Comparison of ENCODE assay signal across 9 cellular contexts in the genomic region with DNA sequence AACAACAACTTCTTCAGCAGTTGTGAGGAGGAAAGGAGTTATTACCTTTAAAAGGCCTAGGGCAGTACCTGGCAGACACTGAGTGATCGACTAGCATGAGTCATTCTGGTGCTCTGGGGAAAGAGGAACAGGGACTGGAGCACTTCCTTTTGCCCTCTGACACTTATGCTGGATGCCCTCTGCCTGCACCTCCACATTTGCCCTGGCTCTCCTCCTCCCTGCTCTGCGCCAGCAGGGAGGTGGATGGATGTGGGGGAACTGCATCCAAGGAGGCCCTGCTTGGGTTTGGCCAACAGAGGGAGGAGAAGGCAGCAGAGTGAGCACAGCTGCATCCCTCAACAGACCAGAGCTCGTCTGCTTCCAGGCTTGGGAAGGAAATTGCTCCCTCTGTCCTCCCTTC.
DNase-seq lines count a peak whose midpoint lies in the region; ATAC-seq, FAIRE-seq and TF ChIP-seq lines count a peak whose summit lies in the region.
"Had no signal": no experiment of that assay in that cellular context is flagged by ENCODE, and none has a peak within 500 bp of the region (broad histone marks: within the 10 kb centered on the region; RNA-seq: fewer than 3 reads in every experiment).

No MANE protein-coding gene starts in this region.

- H3K9me3 ChIP-seq in keratinocyte (ENCODE audit: control insufficient read depth, low read depth, low read length): no peaks in the 10 kb centered on the region
- H3K9me3 ChIP-seq in testis: no peaks in the 10 kb centered on the region
- H3K9me3 ChIP-seq: ovary had no signal

- H3K36me3 ChIP-seq in keratinocyte (ENCODE audit: control insufficient read depth in 2 of 2, extremely low read depth in 1 of 2, insufficient read depth in 2 of 2, low read length in 2 of 2): no peaks in the 10 kb centered on the region
- H3K36me3 ChIP-seq in testis (ENCODE audit: low read depth, missing control alignments): no peaks in the 10 kb centered on the region
- H3K36me3 ChIP-seq: ovary had no signal

- H3K27me3 ChIP-seq in keratinocyte (ENCODE audit: control insufficient read depth, extremely low read depth, insufficient read depth, low read length): no peaks in the 10 kb centered on the region
- no peaks in the 10 kb centered on the region for H3K27me3 ChIP-seq in testis
- H3K27me3 ChIP-seq: ovary had no signal

- no peak for TF ChIP-seq POLR2A in testis (IDR thresholded peaks at IDR 0.05)

- 71% methylated on average over 3 of the region's 3 CpGs for WGBS in testis, 2 donors

- H4K20me1 ChIP-seq in keratinocyte (ENCODE audit: control insufficient read depth, extremely low read depth, insufficient read depth, low read length): no peaks in the 10 kb centered on the region

- H3K27ac ChIP-seq in RWPE1 (no peak overlapping the region), keratinocyte (ENCODE audit: control insufficient read depth, insufficient read depth, low read length) (no peak overlapping the region), testis (no peak overlapping the region)
- H3K27ac ChIP-seq: ovary had no signal

- H3K79me2 ChIP-seq in keratinocyte (ENCODE audit: control insufficient read depth, insufficient read depth, low read length): no peaks in the 10 kb centered on the region

- peak; percentile 65 for ATAC-seq in HG02938 (IDR thresholded peaks at IDR 0.05; ENCODE audit: unreplicated experiment)

- H3K9me1 ChIP-seq in keratinocyte (ENCODE audit: control insufficient read depth, extremely low read depth, insufficient read depth, low read length): no peaks in the 10 kb centered on the region

- H3K4me3 ChIP-seq in GM12865 (ENCODE audit: low read depth, low read length) (no peak overlapping the region), keratinocyte (ENCODE audit: control insufficient read depth in 2 of 3, extremely low read depth in 1 of 3, insufficient read depth in 2 of 3, low read depth in 1 of 3, low read length in 3 of 3) (no peak overlapping the region), testis (no peak overlapping the region)
- H3K4me3 ChIP-seq: ovary had no signal

- DNase-seq in GM12865 (ENCODE audit: low read depth) (peak; percentile 33), RWPE1 (ENCODE audit: low spot score) (peak; percentile 87), keratinocyte (ENCODE audit: low read depth, low spot score) (no peak), midbrain (lab: John Stamatoyannopoulos, UW) (no peak), testis (no peak), NCI-H128 (lab: John Stamatoyannopoulos, UW; ENCODE audit: unreplicated experiment) (no peak)
- DNase-seq in stimulated activated naive CD4-positive, alpha-beta T cell treated with Interleukin-2 at 50 U/mL for 16 hours (lab: John Stamatoyannopoulos, UW): no peak

- peaks cover 10% of the 10 kb centered on the region for H3K4me1 ChIP-seq in keratinocyte (ENCODE audit: control insufficient read depth, extremely low read depth, insufficient read depth, low read length)
- H3K4me1 ChIP-seq in testis: peaks cover 2% of the 10 kb centered on the region

- dilution Hi-C loops in keratinocyte (cut with MboI; ENCODE audit: extremely low pct_ligation_motif_present, low sequenced_read_pairs): no loop called here

- intact Hi-C loops in testis (cut with DNase I; ENCODE audit: low total_unique reads): no loop called here

- no peak for TF ChIP-seq CTCF in GM12865 (IDR thresholded peaks at IDR 0.05; ENCODE audit: insufficient read depth, low read depth, low read length, missing control alignments)
- no peak for TF ChIP-seq CTCF in RWPE1 (conservative IDR thresholded peaks at IDR 0.05; ENCODE audit: low read depth)
- peak in 2 of 3 experiments; percentile 5 to 10 for TF ChIP-seq CTCF in keratinocyte (optimal IDR thresholded peaks at IDR 0.05 in 1 of 3, IDR thresholded peaks at IDR 0.05 in 1 of 3, conservative IDR thresholded peaks at IDR 0.05 in 1 of 3; ENCODE audit: extremely low read depth in 1 of 3, insufficient read depth in 2 of 3, low read length in 3 of 3)
- no peak for TF ChIP-seq CTCF in testis (IDR thresholded peaks at IDR 0.05)

- no peak overlapping the region for H3K9ac ChIP-seq in keratinocyte (ENCODE audit: control insufficient read depth, extremely low read depth, insufficient read depth, low read length)

- no peak overlapping the region for H2AFZ ChIP-seq in keratinocyte (ENCODE audit: control insufficient read depth, low read length)

- H3K4me2 ChIP-seq in keratinocyte (ENCODE audit: control insufficient read depth, extremely low read depth, insufficient read depth, low read depth, low read length): no peak overlapping the region

- CTCF ChIA-PET in RWPE1 (lab: Yijun Ruan, JAX): no interaction called here

- POLR2A ChIA-PET in RWPE1 (lab: Yijun Ruan, JAX; ENCODE audit: low non-redundant PET): no interaction called here

- peak; percentile 86 for FAIRE-seq in keratinocyte (lab: Jason Lieb, UNC)

Comparison
In these comparisons a context has a peak if more than half of its experiments do, and no peak if none do; other contexts are left out.
1. DNase-seq: peak in GM12865 (single experiment) and RWPE1 (single experiment); none in keratinocyte (single experiment), midbrain (single experiment), testis (single experiment), NCI-H128 (single experiment) and stimulated activated naive CD4-positive, alpha-beta T cell treated with Interleukin-2 at 50 U/mL for 16 hours (single experiment).
2. CTCF ChIP-seq: peak in keratinocyte (2 of 3); none in GM12865 (single experiment), RWPE1 (single experiment) and testis (0 of 3).